16 cellular contexts compared by ENCODE assay signal in genomic region chr20:57374931-57375651, GRCh38. TPM values are rescaled to one million over a fixed set of nuclear protein-coding genes. Genes with fewer than 3 reads are reported as not detected.
DNase-seq lines count a peak whose midpoint lies in the region; ATAC-seq and TF ChIP-seq lines count a peak whose summit lies in the region.
"Had no signal": no experiment of that assay in that cellular context is flagged by ENCODE, and none has a peak within 500 bp of the region (broad histone marks: within the 10 kb centered on the region; RNA-seq: fewer than 3 reads in every experiment).

No MANE protein-coding gene starts in this region.

- ATAC-seq in activated CD8-positive, alpha-beta T cell treated with anti-CD3 and anti-CD28 coated beads for 36 hours, result no peak
- ATAC-seq in activated CD8-positive, alpha-beta T cell treated with anti-CD3 and anti-CD28 coated beads, Interleukin-2, amount 10 ng/mL, durations not matched to agents 7 days and 5 days, result no peak
- ATAC-seq in left lobe of liver, result peak; percentile 58
- ATAC-seq in HG03175 (IDR thresholded peaks at IDR 0.05; ENCODE audit: unreplicated experiment), result no peak

- peak overlapping the region in 2 of 5 donors; percentile 57 to 84 for H3K27ac ChIP-seq in adrenal gland
- no peak overlapping the region for H3K27ac ChIP-seq in tibial artery
- H3K27ac ChIP-seq in thyroid gland, result no peak overlapping the region
- H3K27ac ChIP-seq: uterus had no signal

- DNase-seq in activated CD8-positive, alpha-beta T cell treated with anti-CD3 and anti-CD28 coated beads for 36 hours, result no peak
- no peak for DNase-seq in activated CD8-positive, alpha-beta T cell treated with anti-CD3 and anti-CD28 coated beads, Interleukin-2, amount 10 ng/mL, durations not matched to agents 7 days and 5 days
- DNase-seq in adrenal gland (peak in 5 of 7 donors; percentile 36 to 59 (median 53)), left lobe of liver (ENCODE audit: low spot score) (no peak), tibial artery (peak; percentile 66 to 67), occipital lobe (lab: John Stamatoyannopoulos, UW) (no peak), thyroid gland (no peak)
- DNase-seq: activated T-cell treated with anti-CD3 and anti-CD28 coated beads, Interleukin-2, amount 50 U/mL, for 48 hours; GDM1; naive B cell; NCI-H2171; stimulated activated CD4-positive, alpha-beta T cell treated with anti-CD3 and anti-CD28 coated beads, Interleukin-2, amount 100 ng/mL, for 24 hours; uterus had no signal

- H3K27me3 ChIP-seq in adrenal gland (no peaks in the 10 kb centered on the region), tibial artery (no peaks in the 10 kb centered on the region), thyroid gland (no peaks in the 10 kb centered on the region)
- H3K27me3 ChIP-seq: dorsolateral prefrontal cortex, uterus had no signal

- H3K36me3 ChIP-seq in adrenal gland (replicated peaks in 1 of 2), result peaks cover 0 to 85% of the 10 kb centered on the region in 2 donors
- peaks cover 55 to 98% (median 80%) of the 10 kb centered on the region in 3 donors for H3K36me3 ChIP-seq in tibial artery
- H3K36me3 ChIP-seq in thyroid gland, result peaks cover 69 to 83% of the 10 kb centered on the region in 2 donors
- H3K36me3 ChIP-seq: uterus had no signal

- 78 to 86% (median 83%) methylated on average over 11 to 14 of the region's 14 CpGs for WGBS in adrenal gland, 4 donors
- WGBS in thyroid gland, 2 donors, result 90 to 91% methylated on average over 14 of the region's 14 CpGs

- H3K36me3 Mint-ChIP-seq in activated CD8-positive, alpha-beta T cell treated with anti-CD3 and anti-CD28 coated beads for 36 hours (ENCODE audit: low read depth), result peaks cover 54% of the 10 kb centered on the region
- H3K36me3 Mint-ChIP-seq in activated CD8-positive, alpha-beta T cell treated with anti-CD3 and anti-CD28 coated beads, Interleukin-2, amount 10 ng/mL, durations not matched to agents 7 days and 5 days (ENCODE audit: low read depth), result peaks cover 69% of the 10 kb centered on the region

- CTCF ChIA-PET in activated CD8-positive, alpha-beta T cell treated with anti-CD3 and anti-CD28 coated beads for 36 hours (lab: Charles Lee), result interaction anchor here (2.2 kb wide), 1 partner anchor 23 kb away, joined by 9 read pairs; no protein-coding TSS in a partner anchor
- CTCF ChIA-PET in activated CD8-positive, alpha-beta T cell treated with anti-CD3 and anti-CD28 coated beads, Interleukin-2, amount 10 ng/mL, durations not matched to agents 7 days and 5 days (lab: Charles Lee), result interaction anchor here (1.0 to 2.3 kb wide), 3 partner anchors 120 to 222 kb away, joined by 3 to 8 read pairs (median 4); no protein-coding TSS in a partner anchor

- intact Hi-C loops in activated CD8-positive, alpha-beta T cell treated with anti-CD3 and anti-CD28 coated beads for 36 hours (cut with micrococcal nuclease), result no loop called here
- intact Hi-C loops in adrenal gland (cut with DNase I) (no loop called here), tibial artery (cut with DNase I; ENCODE audit: low total_unique reads) (loop anchor here (5.0 kb wide), 1 partner anchor 217 kb away; no protein-coding TSS in a partner anchor), thyroid gland (cut with DNase I) (no loop called here)

- H3K4me3 Mint-ChIP-seq in activated CD8-positive, alpha-beta T cell treated with anti-CD3 and anti-CD28 coated beads for 36 hours, result no peak overlapping the region
- no peak overlapping the region for H3K4me3 Mint-ChIP-seq in activated CD8-positive, alpha-beta T cell treated with anti-CD3 and anti-CD28 coated beads, Interleukin-2, amount 10 ng/mL, durations not matched to agents 7 days and 5 days

- no peak for TF ChIP-seq POLR2A in adrenal gland (IDR thresholded peaks at IDR 0.05)
- no peak for TF ChIP-seq POLR2A in thyroid gland (IDR thresholded peaks at IDR 0.05)

- POLR2A ChIA-PET in activated CD8-positive, alpha-beta T cell treated with anti-CD3 and anti-CD28 coated beads for 36 hours (lab: Charles Lee), result interaction anchor here (0.8 to 3.5 kb wide), 6 partner anchors 8 to 128 kb away, joined by 3 to 12 read pairs (median 4); no protein-coding TSS in a partner anchor
- POLR2A ChIA-PET in activated CD8-positive, alpha-beta T cell treated with anti-CD3 and anti-CD28 coated beads, Interleukin-2, amount 10 ng/mL, durations not matched to agents 7 days and 5 days (lab: Charles Lee), result interaction anchor here (1.8 kb wide), 1 partner anchor 17 kb away, joined by 5 read pairs; no protein-coding TSS in a partner anchor

- H3K27ac Mint-ChIP-seq in activated CD8-positive, alpha-beta T cell treated with anti-CD3 and anti-CD28 coated beads for 36 hours, result peak overlapping the region; percentile 19
- H3K27ac Mint-ChIP-seq in activated CD8-positive, alpha-beta T cell treated with anti-CD3 and anti-CD28 coated beads, Interleukin-2, amount 10 ng/mL, durations not matched to agents 7 days and 5 days, result no peak overlapping the region

- no peaks in the 10 kb centered on the region for H3K9me3 Mint-ChIP-seq in activated CD8-positive, alpha-beta T cell treated with anti-CD3 and anti-CD28 coated beads for 36 hours
- H3K9me3 Mint-ChIP-seq in activated CD8-positive, alpha-beta T cell treated with anti-CD3 and anti-CD28 coated beads, Interleukin-2, amount 10 ng/mL, durations not matched to agents 7 days and 5 days (ENCODE audit: insufficient read depth), result no peaks in the 10 kb centered on the region
- H3K9me3 Mint-ChIP-seq: naive B cell had no signal

- no peaks in the 10 kb centered on the region for H3K9me3 ChIP-seq in adrenal gland (replicated peaks in 1 of 3)
- H3K9me3 ChIP-seq in tibial artery, result no peaks in the 10 kb centered on the region
- H3K9me3 ChIP-seq in thyroid gland, result no peaks in the 10 kb centered on the region
- H3K9me3 ChIP-seq: uterus had no signal

- no peak for TF ChIP-seq CTCF in activated CD8-positive, alpha-beta T cell treated with anti-CD3 and anti-CD28 coated beads for 36 hours (IDR thresholded peaks at IDR 0.05)
- no peak for TF ChIP-seq CTCF in adrenal gland (IDR thresholded peaks at IDR 0.05)
- TF ChIP-seq CTCF in tibial artery (IDR thresholded peaks at IDR 0.05), result no peak
- no peak for TF ChIP-seq CTCF in thyroid gland (IDR thresholded peaks at IDR 0.05)

- no peaks in the 10 kb centered on the region for H3K27me3 Mint-ChIP-seq in activated CD8-positive, alpha-beta T cell treated with anti-CD3 and anti-CD28 coated beads for 36 hours
- no peaks in the 10 kb centered on the region for H3K27me3 Mint-ChIP-seq in activated CD8-positive, alpha-beta T cell treated with anti-CD3 and anti-CD28 coated beads, Interleukin-2, amount 10 ng/mL, durations not matched to agents 7 days and 5 days (ENCODE audit: low read depth)
- H3K27me3 Mint-ChIP-seq: naive B cell had no signal

- H3K4me1 ChIP-seq in adrenal gland (replicated peaks in 1 of 2) (peaks cover 0 to 4% of the 10 kb centered on the region in 2 donors), tibial artery (no peaks in the 10 kb centered on the region), thyroid gland (no peaks in the 10 kb centered on the region)
- H3K4me1 ChIP-seq: uterus had no signal

- H3K4me3 ChIP-seq in adrenal gland (no peak overlapping the region), tibial artery (no peak overlapping the region), thyroid gland (replicated peaks in 1 of 3) (no peak overlapping the region)
- H3K4me3 ChIP-seq: uterus had no signal

- peaks cover 28% of the 10 kb centered on the region for H3K4me1 Mint-ChIP-seq in activated CD8-positive, alpha-beta T cell treated with anti-CD3 and anti-CD28 coated beads for 36 hours (ENCODE audit: low read depth)
- H3K4me1 Mint-ChIP-seq in activated CD8-positive, alpha-beta T cell treated with anti-CD3 and anti-CD28 coated beads, Interleukin-2, amount 10 ng/mL, durations not matched to agents 7 days and 5 days (ENCODE audit: low read depth), result peaks cover 18% of the 10 kb centered on the region

RNA-seq across cellular contexts. Expression of gene RBM38, which starts 16.1 kb away (rescaled TPM):
- 100 to 1,000 TPM; 114 to 116 TPM for total RNA-seq in activated CD8-positive, alpha-beta T cell treated with anti-CD3 and anti-CD28 coated beads for 36 hours
- total RNA-seq in activated CD8-positive, alpha-beta T cell treated with anti-CD3 and anti-CD28 coated beads, Interleukin-2, amount 10 ng/mL, durations not matched to agents 7 days and 5 days, result 10 to 100 TPM; 53.8 to 57.1 TPM
- total RNA-seq in adrenal gland (10 to 100 TPM in 7 of 8 donors, 1 to 10 TPM in 1; 7.2 to 25.9 (median 14.1) TPM), left lobe of liver (6.0 TPM), occipital lobe (11.2 TPM), thyroid gland (10 to 100 TPM; 11.0 to 16.0 (median 12.0) TPM)
- polyA plus RNA-seq in adrenal gland, result 10 to 100 TPM in 2 of 3 donors, 1 to 10 TPM in 1; 3.0 to 24.1 (median 10.5) TPM

RNA-seq across cellular contexts. Expression of gene RAE1, which starts 24.0 kb away (rescaled TPM):
- 10 to 100 TPM; 41.1 to 42.9 TPM for total RNA-seq in activated CD8-positive, alpha-beta T cell treated with anti-CD3 and anti-CD28 coated beads for 36 hours
- 10 to 100 TPM; 35.0 to 37.2 TPM for total RNA-seq in activated CD8-positive, alpha-beta T cell treated with anti-CD3 and anti-CD28 coated beads, Interleukin-2, amount 10 ng/mL, durations not matched to agents 7 days and 5 days
- total RNA-seq in adrenal gland (10 to 100 TPM; 14.4 to 25.9 (median 22.5) TPM), left lobe of liver (9.0 TPM), occipital lobe (35.2 TPM), thyroid gland (10 to 100 TPM; 17.5 to 26.4 (median 22.3) TPM)
- 10 to 100 TPM in 1 of 3 donors, 1 to 10 TPM in 2; 8.8 to 46.9 (median 9.7) TPM for polyA plus RNA-seq in adrenal gland

RNA-seq across cellular contexts. Expression of gene SPO11, which starts 45.5 kb away (rescaled TPM):
- total RNA-seq in activated CD8-positive, alpha-beta T cell treated with anti-CD3 and anti-CD28 coated beads for 36 hours, result not detected
- not detected for total RNA-seq in activated CD8-positive, alpha-beta T cell treated with anti-CD3 and anti-CD28 coated beads, Interleukin-2, amount 10 ng/mL, durations not matched to agents 7 days and 5 days
- total RNA-seq in adrenal gland (not detected), left lobe of liver (not detected), occipital lobe (not detected), thyroid gland (not detected)
- polyA plus RNA-seq in adrenal gland, result not detected
- total RNA-seq: A673, dorsolateral prefrontal cortex, uterus had no signal

Comparison
In these comparisons a context has a peak if more than half of its experiments do, and no peak if none do; other contexts are left out.
1. DNase-seq: peak in adrenal gland (5 of 7) and tibial artery (2 of 2); none in activated CD8-positive, alpha-beta T cell treated with anti-CD3 and anti-CD28 coated beads for 36 hours (single experiment), activated CD8-positive, alpha-beta T cell treated with anti-CD3 and anti-CD28 coated beads, Interleukin-2, amount 10 ng/mL, durations not matched to agents 7 days and 5 days (single experiment), left lobe of liver (single experiment), occipital lobe (single experiment) and thyroid gland (0 of 2).